9 cellular contexts compared by ENCODE assay signal in the genomic region with DNA sequence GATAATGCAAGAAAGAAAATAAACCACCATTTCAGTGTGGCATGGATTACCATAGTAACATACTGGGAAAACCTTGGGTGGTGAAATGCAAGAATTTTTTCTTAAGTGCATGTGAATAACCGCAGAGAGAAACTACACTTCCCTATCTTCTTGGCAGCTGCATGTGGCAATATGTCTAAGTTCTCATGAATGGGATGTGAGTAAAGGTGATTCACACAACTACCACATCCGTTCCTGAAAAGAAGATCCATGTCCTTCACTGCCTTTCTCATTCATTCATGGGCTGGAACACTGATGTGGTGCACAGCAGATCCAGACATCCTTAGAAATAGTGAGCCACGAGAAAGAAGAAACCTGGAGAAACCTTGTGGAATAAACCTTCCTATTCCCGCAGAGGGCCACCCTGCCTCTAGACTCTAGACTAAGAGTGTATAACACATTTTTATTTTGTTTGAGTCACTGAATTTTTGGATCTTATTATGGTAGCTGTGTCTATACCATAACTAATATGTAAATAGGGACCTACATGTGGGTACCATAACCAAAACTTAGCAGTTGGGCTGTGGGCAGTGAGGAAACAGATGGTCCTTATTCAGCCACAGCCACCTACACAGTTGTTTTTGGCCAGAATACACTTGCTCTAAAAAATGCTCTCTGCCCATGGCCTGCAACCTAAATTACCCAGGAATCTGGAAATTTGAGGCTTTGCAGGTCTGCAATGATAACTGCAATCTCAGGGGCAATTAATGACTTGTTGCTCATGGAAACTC.
DNase-seq lines count a peak whose midpoint lies in the region; ATAC-seq, FAIRE-seq and TF ChIP-seq lines count a peak whose summit lies in the region.
"Had no signal": no experiment of that assay in that cellular context is flagged by ENCODE, and none has a peak within 500 bp of the region (broad histone marks: within the 10 kb centered on the region; RNA-seq: fewer than 3 reads in every experiment).

No MANE protein-coding gene starts in this region.

- no peak overlapping the region for H3K27ac ChIP-seq in GM12878 (ENCODE audit: control insufficient read depth, insufficient read depth)

- H3K36me3 Mint-ChIP-seq in stimulated activated naive B cell treated with anti-CD40 and anti-IgM and Interleukin-4, amounts not matched to agents 10 μg/mL and 1 μg/mL and 100 μg/mL, for 72 hours: no peaks in the 10 kb centered on the region

- BruUV-seq in GM12878 (replicated peaks; lab: Mats Ljungman, UMichigan): no TSS peak

- no peaks in the 10 kb centered on the region for H3K36me3 ChIP-seq in GM12878 (ENCODE audit: control insufficient read depth in 2 of 2, insufficient read depth in 2 of 2, low read length in 1 of 2)

- peak; percentile 7 for FAIRE-seq in GM12878 (lab: Jason Lieb, UNC)

- TF ChIP-seq POLR2A in GM12878 (IDR thresholded peaks at IDR 0.05; ENCODE audit: low read depth, low read length): no peak

- TF ChIP-seq RAD21 in GM12878 (IDR thresholded peaks at IDR 0.05; ENCODE audit: insufficient read depth, low read depth, low read length): no peak

- no peaks in the 10 kb centered on the region for H3K9me3 ChIP-seq in GM12878 (replicated peaks; ENCODE audit: control insufficient read depth, insufficient read depth, low read length)

- no peak overlapping the region for H3K27ac Mint-ChIP-seq in stimulated activated naive B cell treated with anti-CD40 and anti-IgM and Interleukin-4, amounts not matched to agents 10 μg/mL and 1 μg/mL and 100 μg/mL, for 72 hours

- no peaks in the 10 kb centered on the region for H3K79me2 ChIP-seq in GM12878 (ENCODE audit: control insufficient read depth, insufficient read depth, low read length)

- H3K9me3 Mint-ChIP-seq in stimulated activated naive B cell treated with anti-CD40 and anti-IgM and Interleukin-4, amounts not matched to agents 10 μg/mL and 1 μg/mL and 100 μg/mL, for 72 hours: no peaks in the 10 kb centered on the region

- peaks cover 2 to 4% of the 10 kb centered on the region in 2 donors for H3K4me1 Mint-ChIP-seq in stimulated activated naive B cell treated with anti-CD40 and anti-IgM and Interleukin-4, amounts not matched to agents 10 μg/mL and 1 μg/mL and 100 μg/mL, for 72 hours

- H3K9ac ChIP-seq in GM12878 (ENCODE audit: control insufficient read depth, insufficient read depth, low read length): no peak overlapping the region

- CTCF ChIA-PET in GM12878 (lab: Yijun Ruan, JAX): no interaction called here

- SMC1A ChIA-PET in GM12878 (lab: Charles Lee; ENCODE audit: uncharacterized antibody, unreplicated experiment): no interaction called here

- no peaks in the 10 kb centered on the region for H3K27me3 Mint-ChIP-seq in stimulated activated naive B cell treated with anti-CD40 and anti-IgM and Interleukin-4, amounts not matched to agents 10 μg/mL and 1 μg/mL and 100 μg/mL, for 72 hours

- no peaks in the 10 kb centered on the region for H3K4me1 ChIP-seq in GM12878 (ENCODE audit: control insufficient read depth, insufficient read depth, low read length)

- ATAC-seq in GM21447 (IDR thresholded peaks at IDR 0.05; ENCODE audit: unreplicated experiment) (peak; percentile 55), GM12878 (no peak; the same call in 2 of the 3 replicates)
- peak; percentile 65 to 70 for ATAC-seq in stimulated activated naive B cell treated with anti-CD40 and anti-IgM and Interleukin-4, amounts not matched to agents 10 μg/mL and 1 μg/mL and 100 μg/mL, for 72 hours (replicated peaks)

- no peaks in the 10 kb centered on the region; a peak in 1 of 4 replicates for H3K27me3 ChIP-seq in GM12878 (replicated peaks in 1 of 2; ENCODE audit: control insufficient read depth in 2 of 2, insufficient read depth in 2 of 2, low read length in 1 of 2)

- H3K4me3 ChIP-seq in GM12878: no peak overlapping the region

- intact Hi-C loops in GM12878 (cut with micrococcal nuclease; ENCODE audit: unreplicated experiment): loop anchor here (10.0 kb wide), 2 partner anchors 243 to 1763 kb away; no protein-coding TSS in a partner anchor

- no peaks in the 10 kb centered on the region for H4K20me1 ChIP-seq in GM12878 (ENCODE audit: control insufficient read depth, insufficient read depth)

- no peak for TF ChIP-seq CTCF in GM12878 (IDR thresholded peaks at IDR 0.05 in 2 of 3, conservative IDR thresholded peaks at IDR 0.05 in 1 of 3; ENCODE audit: control insufficient read depth in 2 of 3, extremely low read depth in 1 of 3, insufficient read depth in 1 of 3, low read depth in 3 of 3, low read length in 3 of 3)

- no peak for TF ChIP-seq EP300 in GM12878 (IDR thresholded peaks at IDR 0.05; ENCODE audit: borderline replicate concordance in 1 of 2, control insufficient read depth in 1 of 2, low read depth in 2 of 2, low read length in 2 of 2)

- POLR2A ChIA-PET in GM12878 (lab: Charles Lee): no interaction called here

- H2AFZ ChIP-seq in GM12878 (ENCODE audit: control insufficient read depth, low read depth, low read length): no peak overlapping the region

- 32% methylated on average over 4 of the region's 4 CpGs for WGBS in GM12878 (ENCODE audit: insufficient coverage, insufficient replicate concordance, low lambda C conversion rate, missing lambda C conversion rate)

- DNase-seq in Kasumi-1 (lab: John Stamatoyannopoulos, UW): peak; percentile 98 to 99
- no peak for DNase-seq in GM12878 (ENCODE audit: low read depth, low spot score)
- no peak for DNase-seq in stimulated activated naive B cell treated with anti-CD40 and anti-IgM and Interleukin-4, amounts not matched to agents 10 μg/mL and 1 μg/mL and 100 μg/mL, for 72 hours
- DNase-seq in OCI-M2 (lab: John Stamatoyannopoulos, UW; ENCODE audit: unreplicated experiment): no peak
- DNase-seq in 8988T: no peak
- no peak for DNase-seq in T-helper 2 cell
- DNase-seq: NCI-H187; stimulated activated CD4-positive, alpha-beta T cell treated with anti-CD3 and anti-CD28 coated beads, Interleukin-1b, Interleukin-23, amount 100 ng/mL, for 48 hours had no signal

- no peak overlapping the region for H3K4me2 ChIP-seq in GM12878 (ENCODE audit: control insufficient read depth, insufficient read depth)

- RAD21 ChIA-PET in GM12878 (lab: Charles Lee; ENCODE audit: unreplicated experiment): no interaction called here

- in situ Hi-C loops in GM12878 (cut with MboI): no loop called here

- no peak overlapping the region for H3K4me3 Mint-ChIP-seq in stimulated activated naive B cell treated with anti-CD40 and anti-IgM and Interleukin-4, amounts not matched to agents 10 μg/mL and 1 μg/mL and 100 μg/mL, for 72 hours

TF ChIP-seq in GM12878, 131 proteins besides CTCF, POLR2A, EP300 and RAD21 (continues in another document):
- TF ChIP-seq, protein P1, sequence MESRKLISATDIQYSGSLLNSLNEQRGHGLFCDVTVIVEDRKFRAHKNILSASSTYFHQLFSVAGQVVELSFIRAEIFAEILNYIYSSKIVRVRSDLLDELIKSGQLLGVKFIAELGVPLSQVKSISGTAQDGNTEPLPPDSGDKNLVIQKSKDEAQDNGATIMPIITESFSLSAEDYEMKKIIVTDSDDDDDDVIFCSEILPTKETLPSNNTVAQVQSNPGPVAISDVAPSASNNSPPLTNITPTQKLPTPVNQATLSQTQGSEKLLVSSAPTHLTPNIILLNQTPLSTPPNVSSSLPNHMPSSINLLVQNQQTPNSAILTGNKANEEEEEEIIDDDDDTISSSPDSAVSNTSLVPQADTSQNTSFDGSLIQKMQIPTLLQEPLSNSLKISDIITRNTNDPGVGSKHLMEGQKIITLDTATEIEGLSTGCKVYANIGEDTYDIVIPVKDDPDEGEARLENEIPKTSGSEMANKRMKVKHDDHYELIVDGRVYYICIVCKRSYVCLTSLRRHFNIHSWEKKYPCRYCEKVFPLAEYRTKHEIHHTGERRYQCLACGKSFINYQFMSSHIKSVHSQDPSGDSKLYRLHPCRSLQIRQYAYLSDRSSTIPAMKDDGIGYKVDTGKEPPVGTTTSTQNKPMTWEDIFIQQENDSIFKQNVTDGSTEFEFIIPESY (IDR thresholded peaks at IDR 0.05): no peak
- TF ChIP-seq PAX5 (IDR thresholded peaks at IDR 0.05; ENCODE audit: borderline replicate concordance, low read depth, low read length): no peak
- TF ChIP-seq, protein P2, sequence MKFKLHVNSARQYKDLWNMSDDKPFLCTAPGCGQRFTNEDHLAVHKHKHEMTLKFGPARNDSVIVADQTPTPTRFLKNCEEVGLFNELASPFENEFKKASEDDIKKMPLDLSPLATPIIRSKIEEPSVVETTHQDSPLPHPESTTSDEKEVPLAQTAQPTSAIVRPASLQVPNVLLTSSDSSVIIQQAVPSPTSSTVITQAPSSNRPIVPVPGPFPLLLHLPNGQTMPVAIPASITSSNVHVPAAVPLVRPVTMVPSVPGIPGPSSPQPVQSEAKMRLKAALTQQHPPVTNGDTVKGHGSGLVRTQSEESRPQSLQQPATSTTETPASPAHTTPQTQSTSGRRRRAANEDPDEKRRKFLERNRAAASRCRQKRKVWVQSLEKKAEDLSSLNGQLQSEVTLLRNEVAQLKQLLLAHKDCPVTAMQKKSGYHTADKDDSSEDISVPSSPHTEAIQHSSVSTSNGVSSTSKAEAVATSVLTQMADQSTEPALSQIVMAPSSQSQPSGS (IDR thresholded peaks at IDR 0.05; ENCODE audit: low read length): peak; percentile 45; the same call in 1 of the 2 replicates
- no peak for TF ChIP-seq HCFC1 (IDR thresholded peaks at IDR 0.05; ENCODE audit: low read length)
- TF ChIP-seq RUNX3 (IDR thresholded peaks at IDR 0.05; ENCODE audit: low read length): peak; percentile 66

Comparison
In these comparisons a context has a peak if more than half of its experiments do, and no peak if none do; other contexts are left out.
1. DNase-seq: peak in Kasumi-1 (2 of 2); none in GM12878 (single experiment), stimulated activated naive B cell treated with anti-CD40 and anti-IgM and Interleukin-4, amounts not matched to agents 10 μg/mL and 1 μg/mL and 100 μg/mL, for 72 hours (single experiment), OCI-M2 (single experiment), 8988T (single experiment) and T-helper 2 cell (0 of 5).